Comparison of ENCODE assay signal across 1 cellular context in the genomic region with DNA sequence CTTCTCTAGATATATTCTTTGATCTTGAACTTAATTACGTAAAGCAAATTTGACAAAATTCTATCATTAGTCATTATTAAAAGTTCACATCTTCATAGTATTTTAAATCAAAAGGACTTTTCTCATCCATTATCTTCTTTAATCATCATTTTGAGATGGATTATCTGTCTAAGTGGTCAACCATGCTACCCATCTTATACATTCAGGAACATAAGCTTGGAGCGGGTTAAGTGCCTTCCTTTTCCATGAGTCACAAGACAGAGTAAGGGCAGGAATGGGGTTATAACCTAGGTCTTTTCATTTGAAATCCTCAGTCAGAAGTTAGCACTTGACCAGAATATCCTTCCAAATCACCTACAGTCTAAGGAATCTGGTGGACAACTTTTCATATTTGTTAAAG.
TF ChIP-seq lines count a peak whose summit lies in the region.

No MANE protein-coding gene starts in this region.

TF ChIP-seq in IMR-90, 13 proteins besides CTCF, POLR2A, EP300 and RAD21 (continued from another document):
- TF ChIP-seq, protein P1, sequence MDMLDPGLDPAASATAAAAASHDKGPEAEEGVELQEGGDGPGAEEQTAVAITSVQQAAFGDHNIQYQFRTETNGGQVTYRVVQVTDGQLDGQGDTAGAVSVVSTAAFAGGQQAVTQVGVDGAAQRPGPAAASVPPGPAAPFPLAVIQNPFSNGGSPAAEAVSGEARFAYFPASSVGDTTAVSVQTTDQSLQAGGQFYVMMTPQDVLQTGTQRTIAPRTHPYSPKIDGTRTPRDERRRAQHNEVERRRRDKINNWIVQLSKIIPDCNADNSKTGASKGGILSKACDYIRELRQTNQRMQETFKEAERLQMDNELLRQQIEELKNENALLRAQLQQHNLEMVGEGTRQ (IDR thresholded peaks at IDR 0.05; ENCODE audit: low read depth, low read length), result no peak
- TF ChIP-seq BHLHE40 (IDR thresholded peaks at IDR 0.05; ENCODE audit: low read depth, low read length) (no peak), FOS (IDR thresholded peaks at IDR 0.05; ENCODE audit: low read depth, low read length) (no peak), CEBPB (IDR thresholded peaks at IDR 0.05; ENCODE audit: low read depth, low read length) (no peak), MAFK (IDR thresholded peaks at IDR 0.05; ENCODE audit: low read depth, low read length) (no peak), CHD1 (IDR thresholded peaks at IDR 0.05; ENCODE audit: low read depth, low read length) (no peak), MXI1 (IDR thresholded peaks at IDR 0.05; ENCODE audit: borderline replicate concordance, low read depth, low read length) (no peak)
- TF ChIP-seq, protein P2, sequence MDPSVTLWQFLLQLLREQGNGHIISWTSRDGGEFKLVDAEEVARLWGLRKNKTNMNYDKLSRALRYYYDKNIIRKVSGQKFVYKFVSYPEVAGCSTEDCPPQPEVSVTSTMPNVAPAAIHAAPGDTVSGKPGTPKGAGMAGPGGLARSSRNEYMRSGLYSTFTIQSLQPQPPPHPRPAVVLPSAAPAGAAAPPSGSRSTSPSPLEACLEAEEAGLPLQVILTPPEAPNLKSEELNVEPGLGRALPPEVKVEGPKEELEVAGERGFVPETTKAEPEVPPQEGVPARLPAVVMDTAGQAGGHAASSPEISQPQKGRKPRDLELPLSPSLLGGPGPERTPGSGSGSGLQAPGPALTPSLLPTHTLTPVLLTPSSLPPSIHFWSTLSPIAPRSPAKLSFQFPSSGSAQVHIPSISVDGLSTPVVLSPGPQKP (IDR thresholded peaks at IDR 0.05; ENCODE audit: borderline replicate concordance, low read depth, low read length), result no peak
